Comparison of ENCODE assay signal across 19 cellular contexts in the genomic region with DNA sequence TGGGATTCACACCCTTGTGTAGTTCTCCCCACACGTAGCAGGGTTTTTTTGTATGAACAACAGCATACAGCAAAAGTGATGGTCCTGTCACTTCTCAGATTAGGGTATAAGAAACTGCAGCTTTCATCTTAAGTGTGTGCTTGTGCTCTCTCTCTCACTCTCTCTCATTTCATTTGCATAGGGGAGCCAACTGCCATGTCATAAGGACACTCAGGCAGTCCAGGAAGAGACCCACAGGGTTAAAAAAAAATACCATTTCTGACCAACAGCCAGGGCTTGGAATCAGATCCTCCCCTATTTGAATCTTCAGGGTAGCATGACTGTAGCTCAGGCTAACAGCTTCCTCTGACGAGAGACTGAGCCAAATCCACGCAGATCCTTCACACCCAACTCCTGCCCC.
DNase-seq lines count a peak whose midpoint lies in the region; ATAC-seq and TF ChIP-seq lines count a peak whose summit lies in the region.
"Had no signal": no experiment of that assay in that cellular context is flagged by ENCODE, and none has a peak within 500 bp of the region (broad histone marks: within the 10 kb centered on the region; RNA-seq: fewer than 3 reads in every experiment).

No MANE protein-coding gene starts in this region.

- TF ChIP-seq CTCF in omental fat pad (IDR thresholded peaks at IDR 0.05) = no peak

- ATAC-seq in GM19328 (IDR thresholded peaks at IDR 0.05; ENCODE audit: unreplicated experiment) (peak; percentile 55), HG02610 (IDR thresholded peaks at IDR 0.05; ENCODE audit: unreplicated experiment) (peak; percentile 90), HG03442 (IDR thresholded peaks at IDR 0.05; ENCODE audit: unreplicated experiment) (peak; percentile 84), HG02884 (IDR thresholded peaks at IDR 0.05; ENCODE audit: unreplicated experiment) (no peak), omental fat pad (ENCODE audit: low FRiP score) (no peak)
- ATAC-seq: Panc1, T-helper 17 cell had no signal

- DNase-seq in NCI-H748 (lab: John Stamatoyannopoulos, UW; ENCODE audit: unreplicated experiment) (no peak), HPDE6-E6E7 (ENCODE audit: extremely low spot score) (no peak), omental fat pad (ENCODE audit: low spot score) (no peak)
- DNase-seq: activated CD4-positive, alpha-beta T cell treated with anti-CD3 and anti-CD28 coated beads for 48 hours; AML-193; GOT3; hypothalamus; KG1; kidney; MV-4-11; NCI-H1694 treated with DMSO at 0.1 percent for 48 hours; SJCRH30; stimulated activated CD4-positive, alpha-beta T cell treated with anti-CD3 and anti-CD28 coated beads, Interleukin-4, amount 100 ng/mL, for 24 hours; T-helper 17 cell had no signal

Comparison
In these comparisons a context has a peak if more than half of its experiments do, and no peak if none do; other contexts are left out.
1. ATAC-seq: peak in GM19328 (single experiment), HG02610 (single experiment) and HG03442 (single experiment); none in HG02884 (single experiment) and omental fat pad (single experiment).